ENCODE assay signal across 10 cellular contexts in genomic region chr5:71457106-71457505, GRCh38. TPM values are rescaled to one million over a fixed set of nuclear protein-coding genes. Genes with fewer than 3 reads are reported as not detected.
A peak's percentile ranks its signal among the peaks of the same experiment; 100 is the strongest.
DNase-seq lines count a peak whose midpoint lies in the region; ATAC-seq and TF ChIP-seq lines count a peak whose summit lies in the region.
"Had no signal": no experiment of that assay in that cellular context is flagged by ENCODE, and none has a peak within 500 bp of the region (broad histone marks: within the 10 kb centered on the region; RNA-seq: fewer than 3 reads in every experiment).

No MANE protein-coding gene starts in this region.

- H3K27me3 ChIP-seq in psoas muscle (ENCODE audit: insufficient read depth in 3 of 3, low read length in 2 of 3): no peaks in the 10 kb centered on the region

- TF ChIP-seq CTCF in epithelial cell of esophagus (IDR thresholded peaks at IDR 0.05; ENCODE audit: insufficient read depth, low read depth, low read length, missing control alignments) (no peak), psoas muscle (IDR thresholded peaks at IDR 0.05) (no peak), GM10266 (IDR thresholded peaks at IDR 0.05; ENCODE audit: control insufficient read depth, insufficient read depth, low read depth, missing control alignments) (no peak)

- intact Hi-C loops in psoas muscle (cut with DNase I): no loop called here

- peaks cover 24% of the 10 kb centered on the region for H3K36me3 Mint-ChIP-seq in T-helper 2 cell treated with Interferon-gamma antibody and Interleukin-4, amounts not matched to agents 5 μg/mL and 100 μg/mL, for 36 hours (ENCODE audit: low read depth)

- H3K9me3 Mint-ChIP-seq in T-helper 2 cell treated with Interferon-gamma antibody and Interleukin-4, amounts not matched to agents 5 μg/mL and 100 μg/mL, for 36 hours: no peaks in the 10 kb centered on the region

- H3K27me3 Mint-ChIP-seq in T-helper 2 cell treated with Interferon-gamma antibody and Interleukin-4, amounts not matched to agents 5 μg/mL and 100 μg/mL, for 36 hours (ENCODE audit: low read depth): peaks cover 2% of the 10 kb centered on the region

- no peak for ATAC-seq in psoas muscle
- no peak for ATAC-seq in HG03280 (IDR thresholded peaks at IDR 0.05; ENCODE audit: unreplicated experiment)

- H3K9ac ChIP-seq in SK-N-MC (ENCODE audit: insufficient read length): peak overlapping the region; percentile 86

- no peaks in the 10 kb centered on the region for H3K9me3 ChIP-seq in SK-N-MC (ENCODE audit: low read depth, low read length)
- no peaks in the 10 kb centered on the region for H3K9me3 ChIP-seq in psoas muscle

- peak overlapping the region; percentile 32; the same call in 1 of the 2 replicates for H3K27ac ChIP-seq in SK-N-MC
- no peak overlapping the region for H3K27ac ChIP-seq in psoas muscle

- H3K4me1 Mint-ChIP-seq in T-helper 2 cell treated with Interferon-gamma antibody and Interleukin-4, amounts not matched to agents 5 μg/mL and 100 μg/mL, for 36 hours (ENCODE audit: low read depth): peaks cover 19% of the 10 kb centered on the region

- peaks cover 42% of the 10 kb centered on the region for H3K36me3 ChIP-seq in SK-N-MC (ENCODE audit: insufficient read depth, low read length)
- peaks cover 6 to 38% of the 10 kb centered on the region in 2 donors for H3K36me3 ChIP-seq in psoas muscle (ENCODE audit: insufficient read depth in 1 of 2, low read depth in 1 of 2)

- peak overlapping the region; percentile 99 for H3K4me3 Mint-ChIP-seq in T-helper 2 cell treated with Interferon-gamma antibody and Interleukin-4, amounts not matched to agents 5 μg/mL and 100 μg/mL, for 36 hours

- H3K27ac Mint-ChIP-seq in T-helper 2 cell treated with Interferon-gamma antibody and Interleukin-4, amounts not matched to agents 5 μg/mL and 100 μg/mL, for 36 hours: peak overlapping the region; percentile 100

- peaks cover 22% of the 10 kb centered on the region for H3K4me1 ChIP-seq in psoas muscle

- no peak for DNase-seq in T-helper 2 cell treated with Interferon-gamma antibody and Interleukin-4, amounts not matched to agents 5 μg/mL and 100 μg/mL, for 36 hours (ENCODE audit: low spot score)
- DNase-seq in T-helper 2 cell: no peak
- no peak for DNase-seq in SK-N-MC (ENCODE audit: low read depth, low spot score)
- no peak for DNase-seq in epithelial cell of esophagus (ENCODE audit: low read depth)
- DNase-seq in psoas muscle: no peak
- DNase-seq in GM03348 (ENCODE audit: low spot score): no peak
- no peak for DNase-seq in GM10266 (ENCODE audit: extremely low spot score)
- DNase-seq: NCI-H510A; stimulated activated CD4-positive, alpha-beta T cell treated with anti-CD3 and anti-CD28 coated beads, Interleukin-12 subunit alpha, Interleukin-12 subunit beta, amount 100 ng/mL, for 4 hours had no signal

- H3K4me3 ChIP-seq in SK-N-MC: peak overlapping the region; percentile 96
- H3K4me3 ChIP-seq in epithelial cell of esophagus (ENCODE audit: low read length): peak overlapping the region; percentile 88
- peak overlapping the region; percentile 77 for H3K4me3 ChIP-seq in psoas muscle

- WGBS in psoas muscle, 3 donors: 87 to 95% (median 87%) methylated on average over 8 of the region's 8 CpGs

RNA-seq across cellular contexts. Expression of gene BDP1, which starts 1.7 kb away (rescaled TPM):
- total RNA-seq in psoas muscle: 10 to 100 TPM; 11.5 to 17.7 (median 12.6) TPM
- polyA plus RNA-seq in psoas muscle: 1 to 10 TPM; 5.5 to 9.7 (median 6.3) TPM
